24 cellular contexts compared by ENCODE assay signal in the genomic region with DNA sequence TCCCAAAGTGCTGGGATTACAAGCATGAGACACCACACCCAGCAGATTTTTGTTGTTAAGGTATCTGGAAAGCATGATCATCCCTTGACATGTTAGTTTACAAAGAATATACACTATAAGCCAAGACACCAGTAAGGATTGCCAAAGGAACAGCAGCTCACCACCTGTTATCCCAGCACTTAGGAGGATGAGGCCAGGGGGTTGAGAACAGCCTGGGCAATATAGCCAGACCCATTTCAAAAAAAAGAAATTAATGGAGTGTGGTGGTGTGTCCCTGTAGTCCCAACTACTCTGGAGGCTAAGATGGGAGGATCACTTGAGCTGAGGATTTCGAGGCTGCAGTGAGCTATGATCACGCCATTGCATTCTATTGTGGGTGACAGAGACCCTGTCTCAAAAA. TPM values are rescaled to one million over a fixed set of nuclear protein-coding genes. Genes with fewer than 3 reads are reported as not detected.
A peak's percentile ranks its signal among the peaks of the same experiment; 100 is the strongest.
DNase-seq lines count a peak whose midpoint lies in the region; ATAC-seq and TF ChIP-seq lines count a peak whose summit lies in the region.
"Had no signal": no experiment of that assay in that cellular context is flagged by ENCODE, and none has a peak within 500 bp of the region (broad histone marks: within the 10 kb centered on the region; RNA-seq: fewer than 3 reads in every experiment).

No MANE protein-coding gene starts in this region.

- ATAC-seq in stimulated activated naive B cell treated with anti-CD40 and anti-IgM and Interleukin-4, amounts not matched to agents 10 μg/mL and 1 μg/mL and 100 μg/mL, for 72 hours (replicated peaks): no peak
- ATAC-seq: Right ventricle myocardium inferior had no signal

- no peaks in the 10 kb centered on the region for H3K9me2 ChIP-seq in Karpas-422 (replicated peaks; ENCODE audit: insufficient read depth, low read length)

- H3K4me1 ChIP-seq in Karpas-422 (ENCODE audit: low read length) (peaks cover 44% of the 10 kb centered on the region), osteoblast (ENCODE audit: insufficient read depth, low read length) (peaks cover 3% of the 10 kb centered on the region)

- H3K79me2 ChIP-seq in Karpas-422 (ENCODE audit: low read length) (no peaks in the 10 kb centered on the region), osteoblast (ENCODE audit: insufficient read depth, low read length) (no peaks in the 10 kb centered on the region)

- no peak overlapping the region for H3K9ac ChIP-seq in Karpas-422 (ENCODE audit: low read length)

- H3K4me2 ChIP-seq in Karpas-422 (ENCODE audit: low read depth, low read length, poor library complexity, severe bottlenecking): peak overlapping the region; percentile 88
- no peak overlapping the region for H3K4me2 ChIP-seq in osteoblast (ENCODE audit: insufficient read depth, low read length)

- H3K27me3 ChIP-seq in Karpas-422 (ENCODE audit: low read length): no peaks in the 10 kb centered on the region
- no peaks in the 10 kb centered on the region for H3K27me3 ChIP-seq in osteoblast (ENCODE audit: insufficient read depth, low read length)
- H3K27me3 ChIP-seq: BLaER1 treated with 17β-estradiol and CSF1 and Interleukin-3, amounts not matched to agents 10 nM and 100 nM; SJSA1 had no signal

- peaks cover 45% of the 10 kb centered on the region for H3K4me1 Mint-ChIP-seq in brain
- peaks cover 20% of the 10 kb centered on the region for H3K4me1 Mint-ChIP-seq in mesothelial cell of epicardium
- H3K4me1 Mint-ChIP-seq in stimulated activated naive B cell treated with anti-CD40 and anti-IgM and Interleukin-4, amounts not matched to agents 10 μg/mL and 1 μg/mL and 100 μg/mL, for 72 hours: peaks cover 26 to 32% of the 10 kb centered on the region in 2 donors

- H3K9me3 ChIP-seq in Karpas-422 (ENCODE audit: low read length) (no peaks in the 10 kb centered on the region), osteoblast (ENCODE audit: low read depth, low read length) (no peaks in the 10 kb centered on the region)
- H3K9me3 ChIP-seq: BLaER1 treated with 17β-estradiol and CSF1 and Interleukin-3, amounts not matched to agents 10 nM and 100 nM; Caco-2; SJSA1 had no signal

- H3K27ac Mint-ChIP-seq in brain: peak overlapping the region in 3 of 5 experiments; percentile 28 to 84 (median 33)
- no peak overlapping the region for H3K27ac Mint-ChIP-seq in mesothelial cell of epicardium
- no peak overlapping the region for H3K27ac Mint-ChIP-seq in stimulated activated naive B cell treated with anti-CD40 and anti-IgM and Interleukin-4, amounts not matched to agents 10 μg/mL and 1 μg/mL and 100 μg/mL, for 72 hours

- H3K27ac ChIP-seq in Karpas-422 (ENCODE audit: low read length): peak overlapping the region; percentile 97
- H3K27ac ChIP-seq in osteoblast (ENCODE audit: low read depth, low read length): no peak overlapping the region

- H2AFZ ChIP-seq in Karpas-422 (ENCODE audit: low read length): no peak overlapping the region
- no peak overlapping the region for H2AFZ ChIP-seq in osteoblast (ENCODE audit: low read length)

- no peaks in the 10 kb centered on the region for H3K36me3 Mint-ChIP-seq in brain
- H3K36me3 Mint-ChIP-seq in mesothelial cell of epicardium: no peaks in the 10 kb centered on the region
- H3K36me3 Mint-ChIP-seq in stimulated activated naive B cell treated with anti-CD40 and anti-IgM and Interleukin-4, amounts not matched to agents 10 μg/mL and 1 μg/mL and 100 μg/mL, for 72 hours: no peaks in the 10 kb centered on the region
- H3K36me3 Mint-ChIP-seq: CD4-positive, alpha-beta memory T cell had no signal

- no peak for DNase-seq in Karpas-422
- no peak for DNase-seq in mesothelial cell of epicardium (ENCODE audit: low spot score in 2 of 2, unreplicated experiment in 2 of 2)
- DNase-seq in stimulated activated naive B cell treated with anti-CD40 and anti-IgM and Interleukin-4, amounts not matched to agents 10 μg/mL and 1 μg/mL and 100 μg/mL, for 72 hours: no peak
- no peak for DNase-seq in NCI-H524 treated with DMSO at 0.1 percent for 48 hours (lab: John Stamatoyannopoulos, UW)
- no peak for DNase-seq in osteoblast (ENCODE audit: insufficient read length, low spot score, missing footprints)
- DNase-seq in stimulated activated CD4-positive, alpha-beta T cell treated with anti-CD3 and anti-CD28 coated beads, Interleukin-12 subunit alpha, Interleukin-12 subunit beta, amount 100 ng/mL, for 4 hours: no peak
- DNase-seq: Caco-2; CD4-positive, alpha-beta memory T cell; DMS 273 treated with DMSO at 0.1 percent for 48 hours; DND-41; GOT3; HCEC 1CT; IMR-90; NCI-H1694; NCI-H2081; NCI-H2171; NCI-H345; NCI-H526; OCI-M1 had no signal

- H3K4me3 Mint-ChIP-seq in brain: no peak overlapping the region
- H3K4me3 Mint-ChIP-seq in mesothelial cell of epicardium: peak overlapping the region; percentile 75
- peak overlapping the region; percentile 2 to 91 for H3K4me3 Mint-ChIP-seq in stimulated activated naive B cell treated with anti-CD40 and anti-IgM and Interleukin-4, amounts not matched to agents 10 μg/mL and 1 μg/mL and 100 μg/mL, for 72 hours

- TF ChIP-seq CTCF in brain (conservative IDR thresholded peaks at IDR 0.05) (no peak), mesothelial cell of epicardium (IDR thresholded peaks at IDR 0.05; ENCODE audit: unreplicated experiment) (no peak), osteoblast (IDR thresholded peaks at IDR 0.05; ENCODE audit: extremely low read depth, low read depth, low read length) (no peak)

- H3K27me3 Mint-ChIP-seq in brain (peaks cover 2% of the 10 kb centered on the region), mesothelial cell of epicardium (ENCODE audit: low read depth) (no peaks in the 10 kb centered on the region)
- no peaks in the 10 kb centered on the region for H3K27me3 Mint-ChIP-seq in stimulated activated naive B cell treated with anti-CD40 and anti-IgM and Interleukin-4, amounts not matched to agents 10 μg/mL and 1 μg/mL and 100 μg/mL, for 72 hours

- H3K9me3 Mint-ChIP-seq in brain: no peaks in the 10 kb centered on the region
- H3K9me3 Mint-ChIP-seq in mesothelial cell of epicardium: no peaks in the 10 kb centered on the region
- no peaks in the 10 kb centered on the region for H3K9me3 Mint-ChIP-seq in stimulated activated naive B cell treated with anti-CD40 and anti-IgM and Interleukin-4, amounts not matched to agents 10 μg/mL and 1 μg/mL and 100 μg/mL, for 72 hours
- H3K9me3 Mint-ChIP-seq: CD4-positive, alpha-beta memory T cell had no signal

- H3K36me3 ChIP-seq in Karpas-422 (ENCODE audit: insufficient read depth, low read length): no peaks in the 10 kb centered on the region
- H3K36me3 ChIP-seq in osteoblast (ENCODE audit: insufficient read depth, low read length): no peaks in the 10 kb centered on the region
- H3K36me3 ChIP-seq: BLaER1 treated with 17β-estradiol and CSF1 and Interleukin-3, amounts not matched to agents 10 nM and 100 nM; SJSA1 had no signal

- H4K20me1 ChIP-seq in Karpas-422 (ENCODE audit: insufficient read depth, low read depth, low read length) (no peaks in the 10 kb centered on the region), osteoblast (ENCODE audit: insufficient read depth, low read length) (no peaks in the 10 kb centered on the region)
- H4K20me1 ChIP-seq: BLaER1 treated with 17β-estradiol and CSF1 and Interleukin-3, amounts not matched to agents 10 nM and 100 nM had no signal

- H3K4me3 ChIP-seq in Karpas-422 (ENCODE audit: low read length) (no peak overlapping the region; the same call in 1 of the 2 replicates), osteoblast (ENCODE audit: insufficient read depth, low read length) (no peak overlapping the region)

RNA-seq across cellular contexts. Expression of a gene that starts 5.1 kb away (rescaled TPM):
- total RNA-seq in Karpas-422 (2014; rRNA removed; shearing (Covaris generic); ENCODE audit: low replicate concordance): not detected in 2 replicates
- not detected for polyA plus RNA-seq in brain (ENCODE audit: insufficient read depth, low read depth, low replicate concordance)
- total RNA-seq in mesothelial cell of epicardium (not detected in 3 replicates), osteoblast (0.36 TPM in 1 of 2 replicates, not detected in the other)
- total RNA-seq: CD4-positive, alpha-beta memory T cell; IMR-90; M059J; Right ventricle myocardium inferior; SJSA1 had no signal
- polyA plus RNA-seq: CD4-positive, alpha-beta memory T cell; IMR-90 had no signal

RNA-seq across cellular contexts. Expression of a gene that starts 42.8 kb away (rescaled TPM):
- total RNA-seq in Karpas-422 (2014; rRNA removed; shearing (Covaris generic); ENCODE audit: low replicate concordance): 102 and 142 TPM in 2 replicates
- polyA plus RNA-seq in brain (ENCODE audit: insufficient read depth, low read depth, low replicate concordance): 34.1 TPM
- total RNA-seq in mesothelial cell of epicardium (240 to 261 TPM (median 252 TPM) in 3 replicates), osteoblast (25.6 and 34.7 TPM in 2 replicates)

RNA-seq across cellular contexts. Expression of a gene that starts 54.5 kb away (rescaled TPM):
- total RNA-seq in Karpas-422 (2014; rRNA removed; shearing (Covaris generic); ENCODE audit: low replicate concordance): 17.1 and 34.1 TPM in 2 replicates
- 49.0 TPM for polyA plus RNA-seq in brain (ENCODE audit: insufficient read depth, low read depth, low replicate concordance)
- total RNA-seq in mesothelial cell of epicardium (35.9 to 38.8 TPM (median 37.6 TPM) in 3 replicates), osteoblast (41.5 and 42.7 TPM in 2 replicates)

Comparison
In these comparisons a context has a peak if more than half of its experiments do, and no peak if none do; other contexts are left out.
1. H3K27ac Mint-ChIP-seq: peak in brain (3 of 5); none in mesothelial cell of epicardium (single experiment) and stimulated activated naive B cell treated with anti-CD40 and anti-IgM and Interleukin-4, amounts not matched to agents 10 μg/mL and 1 μg/mL and 100 μg/mL, for 72 hours (single experiment).
2. H3K4me3 Mint-ChIP-seq: peak in mesothelial cell of epicardium (single experiment) and stimulated activated naive B cell treated with anti-CD40 and anti-IgM and Interleukin-4, amounts not matched to agents 10 μg/mL and 1 μg/mL and 100 μg/mL, for 72 hours (2 of 2); none in brain (0 of 5).